Comparison of ENCODE assay signal across 15 cellular contexts in the genomic region with DNA sequence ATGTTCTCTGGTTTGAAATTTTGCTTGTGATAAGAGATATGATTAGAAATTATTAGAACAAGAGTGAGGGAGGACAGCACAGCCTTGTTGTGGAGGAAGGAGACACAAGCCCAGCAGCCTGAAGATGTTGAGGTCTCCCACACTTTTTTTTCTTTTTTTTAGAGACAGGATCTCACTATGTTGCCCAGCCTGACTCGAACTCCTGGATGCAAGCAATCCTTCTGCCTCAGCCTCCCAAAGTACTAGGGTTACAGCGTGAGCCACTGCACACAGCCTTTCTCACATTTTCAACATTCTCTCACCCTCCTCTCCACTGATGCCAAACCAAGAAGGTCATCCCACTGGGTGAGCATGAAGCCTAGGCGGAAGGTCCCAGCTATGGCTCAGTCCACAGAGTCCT. TPM values are rescaled to one million over a fixed set of nuclear protein-coding genes. Genes with fewer than 3 reads are reported as not detected.
"Had no signal": no experiment of that assay in that cellular context is flagged by ENCODE, and none has a peak within 500 bp of the region (broad histone marks: within the 10 kb centered on the region; RNA-seq: fewer than 3 reads in every experiment).

No MANE protein-coding gene starts in this region.

- H3K27me3 ChIP-seq: foreskin keratinocyte had no signal

- H3K27ac ChIP-seq: foreskin keratinocyte had no signal

- DNase-seq: activated CD4-positive, CD25-positive, alpha-beta regulatory T cell treated with anti-CD3 and anti-CD28 coated beads, Interleukin-2, amount 50 U/mL, for 72 hours; activated naive CD4-positive, alpha-beta T cell; activated naive CD8-positive, alpha-beta T cell treated with anti-CD3 and anti-CD28 coated beads, Interleukin-2, amount 10 ng/mL, durations not matched to agents 7 days and 5 days; anterior cingulate cortex; cortex of kidney; effector CD4-positive, alpha-beta T cell; foreskin keratinocyte; glutamatergic neuron; hypothalamus; left ventricle myocardium superior; stimulated activated CD4-positive, alpha-beta T cell treated with anti-CD3 and anti-CD28 coated beads, Interleukin-15, amount 100 ng/mL, for 24 hours; stimulated activated CD4-positive, alpha-beta T cell treated with anti-CD3 and anti-CD28 coated beads, Interleukin-4, amount 100 ng/mL, for 24 hours; stimulated activated naive CD8-positive, alpha-beta T cell treated with anti-CD3 and anti-CD28 coated beads, Interleukin-15, amount 100 ng/mL, for 72 hours had no signal

- ATAC-seq: foreskin keratinocyte; left ventricle myocardium superior; natural killer cell treated with Interleukin-12 subunit alpha and Interleukin-12 subunit beta and Interleukin-15 and Interleukin-18, amount 100 ng/mL, for 72 hours; stimulated activated naive CD8-positive, alpha-beta T cell treated with anti-CD3 and anti-CD28 coated beads, Interleukin-15, amount 100 ng/mL, for 72 hours had no signal

RNA-seq across cellular contexts. Expression of a gene that starts 4.9 kb away (rescaled TPM):
- total RNA-seq: activated CD8-positive, alpha-beta memory T cell treated with anti-CD3 and anti-CD28 coated beads for 36 hours had no signal
